In the genomic region with DNA sequence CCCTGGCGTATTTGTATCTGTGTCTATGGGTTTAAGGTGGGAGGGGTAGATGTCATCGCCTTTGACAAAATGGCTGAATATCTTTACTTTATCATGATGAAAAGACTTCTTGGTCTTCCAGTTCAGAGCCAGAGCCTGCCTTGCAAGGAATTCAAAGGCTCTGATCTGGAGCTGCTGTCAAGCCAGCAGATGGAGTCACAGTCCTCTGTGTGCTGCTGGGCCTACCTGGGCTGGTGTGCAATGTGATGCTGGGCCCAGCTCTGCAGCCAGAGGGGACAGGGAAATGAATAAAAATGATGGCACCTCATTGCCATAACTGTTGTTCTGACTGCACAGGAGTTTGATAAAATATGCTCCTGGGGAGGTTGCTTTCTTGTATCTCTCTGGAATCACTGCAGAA, we compare ENCODE assay signal across 2 cellular contexts.
TF ChIP-seq lines count a peak whose summit lies in the region.

No MANE protein-coding gene starts in this region.

TF ChIP-seq in HCT116, 20 proteins besides CTCF, POLR2A, EP300 and RAD21:
- no peak for TF ChIP-seq SP1 (IDR thresholded peaks at IDR 0.05; ENCODE audit: low read depth)
- TF ChIP-seq, protein P1, sequence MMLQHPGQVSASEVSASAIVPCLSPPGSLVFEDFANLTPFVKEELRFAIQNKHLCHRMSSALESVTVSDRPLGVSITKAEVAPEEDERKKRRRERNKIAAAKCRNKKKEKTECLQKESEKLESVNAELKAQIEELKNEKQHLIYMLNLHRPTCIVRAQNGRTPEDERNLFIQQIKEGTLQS (IDR thresholded peaks at IDR 0.05): no peak
- TF ChIP-seq ZNF274 (IDR thresholded peaks at IDR 0.05; ENCODE audit: low read depth, low read length): no peak
- TF ChIP-seq, protein P2, sequence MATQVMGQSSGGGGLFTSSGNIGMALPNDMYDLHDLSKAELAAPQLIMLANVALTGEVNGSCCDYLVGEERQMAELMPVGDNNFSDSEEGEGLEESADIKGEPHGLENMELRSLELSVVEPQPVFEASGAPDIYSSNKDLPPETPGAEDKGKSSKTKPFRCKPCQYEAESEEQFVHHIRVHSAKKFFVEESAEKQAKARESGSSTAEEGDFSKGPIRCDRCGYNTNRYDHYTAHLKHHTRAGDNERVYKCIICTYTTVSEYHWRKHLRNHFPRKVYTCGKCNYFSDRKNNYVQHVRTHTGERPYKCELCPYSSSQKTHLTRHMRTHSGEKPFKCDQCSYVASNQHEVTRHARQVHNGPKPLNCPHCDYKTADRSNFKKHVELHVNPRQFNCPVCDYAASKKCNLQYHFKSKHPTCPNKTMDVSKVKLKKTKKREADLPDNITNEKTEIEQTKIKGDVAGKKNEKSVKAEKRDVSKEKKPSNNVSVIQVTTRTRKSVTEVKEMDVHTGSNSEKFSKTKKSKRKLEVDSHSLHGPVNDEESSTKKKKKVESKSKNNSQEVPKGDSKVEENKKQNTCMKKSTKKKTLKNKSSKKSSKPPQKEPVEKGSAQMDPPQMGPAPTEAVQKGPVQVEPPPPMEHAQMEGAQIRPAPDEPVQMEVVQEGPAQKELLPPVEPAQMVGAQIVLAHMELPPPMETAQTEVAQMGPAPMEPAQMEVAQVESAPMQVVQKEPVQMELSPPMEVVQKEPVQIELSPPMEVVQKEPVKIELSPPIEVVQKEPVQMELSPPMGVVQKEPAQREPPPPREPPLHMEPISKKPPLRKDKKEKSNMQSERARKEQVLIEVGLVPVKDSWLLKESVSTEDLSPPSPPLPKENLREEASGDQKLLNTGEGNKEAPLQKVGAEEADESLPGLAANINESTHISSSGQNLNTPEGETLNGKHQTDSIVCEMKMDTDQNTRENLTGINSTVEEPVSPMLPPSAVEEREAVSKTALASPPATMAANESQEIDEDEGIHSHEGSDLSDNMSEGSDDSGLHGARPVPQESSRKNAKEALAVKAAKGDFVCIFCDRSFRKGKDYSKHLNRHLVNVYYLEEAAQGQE (IDR thresholded peaks at IDR 0.05; ENCODE audit: low read depth): no peak
- no peak for TF ChIP-seq FOSL1 (IDR thresholded peaks at IDR 0.05; ENCODE audit: low read depth)

TF ChIP-seq in GM12878, 131 proteins besides CTCF, POLR2A, EP300 and RAD21:
- TF ChIP-seq NR2C2 (IDR thresholded peaks at IDR 0.05; ENCODE audit: borderline replicate concordance, control insufficient read depth, insufficient read length, low read depth) (no peak), SMC3 (IDR thresholded peaks at IDR 0.05; ENCODE audit: borderline replicate concordance, low read length) (peak; percentile 27; the same call in 1 of the 2 replicates), GABPA (IDR thresholded peaks at IDR 0.05; ENCODE audit: low read depth) (no peak)
